1 cellular context compared by ENCODE assay signal in the genomic region with DNA sequence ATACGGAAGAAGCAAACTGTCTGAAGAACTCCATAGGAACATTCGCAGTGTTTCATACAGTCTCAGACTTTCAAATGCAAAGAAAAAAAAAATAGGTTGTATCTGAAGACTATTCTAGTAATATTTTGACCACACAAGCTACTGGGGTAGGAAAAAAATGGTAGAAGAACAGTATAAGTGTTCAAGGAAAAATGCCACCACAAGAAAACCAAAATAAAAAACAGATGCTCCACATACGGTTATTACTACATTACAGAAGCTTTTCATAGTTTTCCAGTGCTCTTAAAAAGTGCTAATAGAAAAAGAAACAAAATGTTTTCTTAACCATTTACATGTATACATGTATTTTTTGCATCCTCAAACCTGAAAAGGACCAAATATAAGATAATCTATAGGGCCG.
TF ChIP-seq lines count a peak whose summit lies in the region.

No MANE protein-coding gene starts in this region.

TF ChIP-seq in HEK293T, 16 proteins besides CTCF, POLR2A, EP300 and RAD21 (continued from another document):
- TF ChIP-seq ELF4 (IDR thresholded peaks at IDR 0.05): no peak
